Comparison of ENCODE assay signal across 19 cellular contexts in the genomic region with DNA sequence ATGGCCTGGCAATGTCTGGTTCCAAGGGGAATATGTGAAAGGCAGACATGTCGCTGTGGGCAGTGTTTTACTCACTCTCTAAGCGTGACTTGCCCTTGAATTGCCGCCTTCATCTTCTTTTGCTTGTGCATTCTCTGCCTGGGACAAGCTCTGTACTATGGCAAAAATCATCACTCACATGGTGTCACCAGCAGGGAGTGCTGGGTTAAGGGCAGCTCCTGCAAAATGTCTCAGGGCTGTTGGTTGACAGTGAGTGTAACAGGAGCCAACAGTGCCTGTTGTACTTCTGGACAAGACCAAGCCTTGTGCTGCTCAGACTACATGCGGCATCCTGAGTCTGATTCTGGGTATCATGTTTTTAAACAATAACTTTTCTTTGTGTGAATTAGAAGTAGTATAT. TPM values are rescaled to one million over a fixed set of nuclear protein-coding genes. Genes with fewer than 3 reads are reported as not detected.
A peak's percentile ranks its signal among the peaks of the same experiment; 100 is the strongest.
DNase-seq lines count a peak whose midpoint lies in the region; FAIRE-seq and TF ChIP-seq lines count a peak whose summit lies in the region.
"Had no signal": no experiment of that assay in that cellular context is flagged by ENCODE, and none has a peak within 500 bp of the region (broad histone marks: within the 10 kb centered on the region; RNA-seq: fewer than 3 reads in every experiment).

No MANE protein-coding gene starts in this region.

- no peaks in the 10 kb centered on the region for H3K9me3 Mint-ChIP-seq in osteocyte (ENCODE audit: unreplicated experiment)
- H3K9me3 Mint-ChIP-seq: CD14-positive monocyte; CD4-positive, alpha-beta memory T cell; H9 had no signal

- TF ChIP-seq EP300 in suprapubic skin (IDR thresholded peaks at IDR 0.05), result no peak

- H3K4me3 ChIP-seq in breast epithelium (no peak overlapping the region), mammary epithelial cell (replicated peaks in 1 of 3; ENCODE audit: insufficient read depth in 1 of 3, low read depth in 2 of 3, low read length in 3 of 3) (no peak overlapping the region), left ventricle myocardium inferior (no peak overlapping the region), suprapubic skin (no peak overlapping the region)
- H3K4me3 ChIP-seq: A549, BLaER1 had no signal

- no peaks in the 10 kb centered on the region for H3K4me1 Mint-ChIP-seq in osteocyte (ENCODE audit: unreplicated experiment)
- H3K4me1 Mint-ChIP-seq: CD14-positive monocyte; CD4-positive, alpha-beta memory T cell had no signal

- no peak overlapping the region for H3K27ac Mint-ChIP-seq in osteocyte (ENCODE audit: unreplicated experiment)
- H3K27ac Mint-ChIP-seq: CD14-positive monocyte; CD4-positive, alpha-beta memory T cell; H9 had no signal

- TF ChIP-seq POLR2A in breast epithelium (IDR thresholded peaks at IDR 0.05) (no peak), suprapubic skin (IDR thresholded peaks at IDR 0.05) (no peak)

- H3K9me3 ChIP-seq in breast epithelium, result no peaks in the 10 kb centered on the region
- H3K9me3 ChIP-seq in mammary epithelial cell (replicated peaks; ENCODE audit: insufficient read depth, low read length), result no peaks in the 10 kb centered on the region
- H3K9me3 ChIP-seq in left ventricle myocardium inferior (replicated peaks), result no peaks in the 10 kb centered on the region
- no peaks in the 10 kb centered on the region for H3K9me3 ChIP-seq in suprapubic skin
- H3K9me3 ChIP-seq: A549, BLaER1 had no signal

- H3K4me3 Mint-ChIP-seq in osteocyte (ENCODE audit: unreplicated experiment), result no peak overlapping the region
- H3K4me3 Mint-ChIP-seq: CD14-positive monocyte; CD4-positive, alpha-beta memory T cell; H9 had no signal

- intact Hi-C loops in breast epithelium (cut with DNase I; ENCODE audit: low total_unique reads) (no loop called here), mammary epithelial cell (cut with micrococcal nuclease) (no loop called here), left ventricle myocardium inferior (cut with micrococcal nuclease) (no loop called here)

- in situ Hi-C loops in mammary epithelial cell (cut with MboI; ENCODE audit: low sequenced_read_pairs in 2 of 2), result no loop called here

- FAIRE-seq in GM19239 (lab: Jason Lieb, UNC), result no peak
- FAIRE-seq: A549, H1, HepG2 had no signal

- TF ChIP-seq CTCF in breast epithelium (IDR thresholded peaks at IDR 0.05), result no peak
- no peak for TF ChIP-seq CTCF in mammary epithelial cell (conservative IDR thresholded peaks at IDR 0.05 in 1 of 2, IDR thresholded peaks at IDR 0.05 in 1 of 2; ENCODE audit: extremely low read depth in 1 of 2, insufficient read depth in 1 of 2, low read depth in 1 of 2, low read length in 2 of 2)
- TF ChIP-seq CTCF in left ventricle myocardium inferior (IDR thresholded peaks at IDR 0.05; ENCODE audit: borderline replicate concordance), result no peak
- no peak for TF ChIP-seq CTCF in osteocyte (IDR thresholded peaks at IDR 0.05)
- TF ChIP-seq CTCF in suprapubic skin (IDR thresholded peaks at IDR 0.05), result no peak

- H3K36me3 ChIP-seq in breast epithelium, result no peaks in the 10 kb centered on the region
- H3K36me3 ChIP-seq in mammary epithelial cell (ENCODE audit: insufficient read depth, low read length), result no peaks in the 10 kb centered on the region
- no peaks in the 10 kb centered on the region for H3K36me3 ChIP-seq in left ventricle myocardium inferior
- no peaks in the 10 kb centered on the region for H3K36me3 ChIP-seq in suprapubic skin
- H3K36me3 ChIP-seq: BLaER1 had no signal

- CTCF ChIA-PET in mammary epithelial cell (lab: Charles Lee; ENCODE audit: low non-redundant PET), result no interaction called here

- no peaks in the 10 kb centered on the region for H3K36me3 Mint-ChIP-seq in osteocyte (ENCODE audit: unreplicated experiment)
- H3K36me3 Mint-ChIP-seq: CD14-positive monocyte; CD4-positive, alpha-beta memory T cell had no signal

- 86% methylated on average over 4 of the region's 4 CpGs for WGBS in mammary epithelial cell (ENCODE audit: low coverage, missing lambda C conversion rate)
- 83% methylated on average over 4 of the region's 4 CpGs for WGBS in suprapubic skin

- DNase-seq in breast epithelium (ENCODE audit: low spot score in 2 of 2), result no peak
- no peak for DNase-seq in mammary epithelial cell
- DNase-seq in left ventricle myocardium inferior, result no peak
- peak; percentile 64 for DNase-seq in osteocyte (ENCODE audit: extremely low spot score, unreplicated experiment)
- no peak for DNase-seq in suprapubic skin (ENCODE audit: low spot score in 2 of 2)
- DNase-seq in GM19239 (ENCODE audit: insufficient read length, low spot score), result no peak
- no peak for DNase-seq in NCI-H1048 (lab: John Stamatoyannopoulos, UW)
- DNase-seq in T-helper 9 cell, result no peak
- DNase-seq: CD4-positive, alpha-beta memory T cell; DMS153; DMS79; GDM1; H9 had no signal

- H2AFZ ChIP-seq in mammary epithelial cell (ENCODE audit: low read depth, low read length), result no peak overlapping the region

- dilution Hi-C loops in mammary epithelial cell (cut with HindIII; ENCODE audit: low sequenced_read_pairs), result no loop called here

- no peak overlapping the region for H3K9ac ChIP-seq in mammary epithelial cell (ENCODE audit: insufficient read depth, low read length)
- H3K9ac ChIP-seq: BLaER1 had no signal

- peaks cover 9% of the 10 kb centered on the region for H3K27me3 Mint-ChIP-seq in osteocyte (ENCODE audit: unreplicated experiment)

- no peaks in the 10 kb centered on the region for H4K20me1 ChIP-seq in mammary epithelial cell (ENCODE audit: insufficient read depth, low read length)
- H4K20me1 ChIP-seq: BLaER1 had no signal

- no peaks in the 10 kb centered on the region for H3K4me1 ChIP-seq in breast epithelium
- peaks cover 11% of the 10 kb centered on the region for H3K4me1 ChIP-seq in mammary epithelial cell (ENCODE audit: insufficient read depth, low read length)
- H3K4me1 ChIP-seq in left ventricle myocardium inferior, result peaks cover 56% of the 10 kb centered on the region
- H3K4me1 ChIP-seq in suprapubic skin, result peaks cover 66% of the 10 kb centered on the region
- H3K4me1 ChIP-seq: A549, BLaER1 had no signal

- H3K27me3 ChIP-seq in breast epithelium, result no peaks in the 10 kb centered on the region
- no peaks in the 10 kb centered on the region for H3K27me3 ChIP-seq in mammary epithelial cell (ENCODE audit: insufficient read depth, low read length)
- no peaks in the 10 kb centered on the region for H3K27me3 ChIP-seq in left ventricle myocardium inferior (ENCODE audit: low read depth)
- H3K27me3 ChIP-seq in suprapubic skin, result no peaks in the 10 kb centered on the region
- H3K27me3 ChIP-seq: BLaER1 had no signal

- no peak overlapping the region for H3K4me2 ChIP-seq in mammary epithelial cell (ENCODE audit: insufficient read depth, low read depth, low read length)
- H3K4me2 ChIP-seq: A549, BLaER1 had no signal

- H3K27ac ChIP-seq in breast epithelium (peak overlapping the region; percentile 61 to 63), mammary epithelial cell (ENCODE audit: insufficient read depth, low read depth, low read length) (no peak overlapping the region), left ventricle myocardium inferior (replicated peaks) (peak overlapping the region; percentile 87), suprapubic skin (peak overlapping the region; percentile 86)
- H3K27ac ChIP-seq: 22Rv1, A549, BLaER1 had no signal

- no peaks in the 10 kb centered on the region for H3K79me2 ChIP-seq in mammary epithelial cell (ENCODE audit: insufficient read depth, low read length)

- no TSS peak for BruUV-seq in mammary epithelial cell (replicated peaks; lab: Mats Ljungman, UMichigan)

RNA-seq across cellular contexts. Expression of a gene that starts 45.3 kb away (rescaled TPM):
- total RNA-seq in breast epithelium (1 to 10 TPM in 1 of 3 donors, under 1 TPM in 1, not detected in 1; 0.33 to 1.2 TPM), mammary epithelial cell (under 1 TPM in 1 of 2 donors, not detected in 1; 0.33 TPM), left ventricle myocardium inferior (12.1 TPM), osteocyte (not detected in 2 replicates), suprapubic skin (10 to 100 TPM; 41.9 to 99.8 (median 53.9) TPM)
- polyA plus RNA-seq in mammary epithelial cell, result 0.03 TPM
- polyA minus RNA-seq in mammary epithelial cell, result not detected
- total RNA-seq: CD4-positive, alpha-beta memory T cell; H1; H9; HepG2 had no signal
- polyA plus RNA-seq: CD4-positive, alpha-beta memory T cell; H1; HepG2 had no signal
